1 cellular context compared by ENCODE assay signal in the genomic region with DNA sequence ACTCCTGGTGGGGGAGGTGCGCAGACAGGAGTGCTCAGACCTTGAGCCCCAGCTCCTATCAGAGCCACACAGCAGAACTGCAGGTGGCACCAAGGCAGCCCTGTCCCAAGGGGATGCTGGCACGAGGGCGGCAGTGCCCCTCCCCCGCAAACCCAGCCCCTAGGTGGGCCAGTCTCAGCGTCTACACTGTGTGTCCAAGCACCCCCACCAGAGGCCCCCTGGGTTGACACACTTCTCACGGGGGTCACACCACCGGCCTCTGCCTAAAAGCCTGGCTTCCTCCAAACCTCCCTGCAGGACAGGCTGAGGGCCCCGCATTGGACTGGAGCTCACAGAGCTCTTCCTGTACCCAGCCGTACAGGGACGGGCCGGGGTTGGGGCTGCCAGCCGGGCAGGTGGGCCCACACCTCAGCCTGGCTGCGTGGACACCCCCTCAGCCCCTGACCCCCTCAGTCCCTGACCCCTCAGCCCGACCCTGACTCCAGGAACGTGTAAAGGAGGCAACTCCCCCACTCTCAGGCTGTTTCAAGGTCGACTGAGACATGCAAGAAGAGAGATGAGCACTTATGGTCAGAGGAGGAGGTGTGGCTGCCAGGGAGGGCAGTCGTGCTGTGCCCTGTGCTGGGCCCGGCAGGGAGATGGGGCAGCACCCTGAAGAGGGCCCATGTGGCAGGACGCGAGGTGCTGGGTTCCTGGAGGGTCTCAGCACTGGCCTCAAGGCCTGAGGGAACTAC.
TF ChIP-seq lines count a peak whose summit lies in the region.

No MANE protein-coding gene starts in this region.

TF ChIP-seq in HepG2, 621 proteins besides CTCF, POLR2A, EP300 and RAD21 (continued from another document and continues in another):
- TF ChIP-seq, protein P1, sequence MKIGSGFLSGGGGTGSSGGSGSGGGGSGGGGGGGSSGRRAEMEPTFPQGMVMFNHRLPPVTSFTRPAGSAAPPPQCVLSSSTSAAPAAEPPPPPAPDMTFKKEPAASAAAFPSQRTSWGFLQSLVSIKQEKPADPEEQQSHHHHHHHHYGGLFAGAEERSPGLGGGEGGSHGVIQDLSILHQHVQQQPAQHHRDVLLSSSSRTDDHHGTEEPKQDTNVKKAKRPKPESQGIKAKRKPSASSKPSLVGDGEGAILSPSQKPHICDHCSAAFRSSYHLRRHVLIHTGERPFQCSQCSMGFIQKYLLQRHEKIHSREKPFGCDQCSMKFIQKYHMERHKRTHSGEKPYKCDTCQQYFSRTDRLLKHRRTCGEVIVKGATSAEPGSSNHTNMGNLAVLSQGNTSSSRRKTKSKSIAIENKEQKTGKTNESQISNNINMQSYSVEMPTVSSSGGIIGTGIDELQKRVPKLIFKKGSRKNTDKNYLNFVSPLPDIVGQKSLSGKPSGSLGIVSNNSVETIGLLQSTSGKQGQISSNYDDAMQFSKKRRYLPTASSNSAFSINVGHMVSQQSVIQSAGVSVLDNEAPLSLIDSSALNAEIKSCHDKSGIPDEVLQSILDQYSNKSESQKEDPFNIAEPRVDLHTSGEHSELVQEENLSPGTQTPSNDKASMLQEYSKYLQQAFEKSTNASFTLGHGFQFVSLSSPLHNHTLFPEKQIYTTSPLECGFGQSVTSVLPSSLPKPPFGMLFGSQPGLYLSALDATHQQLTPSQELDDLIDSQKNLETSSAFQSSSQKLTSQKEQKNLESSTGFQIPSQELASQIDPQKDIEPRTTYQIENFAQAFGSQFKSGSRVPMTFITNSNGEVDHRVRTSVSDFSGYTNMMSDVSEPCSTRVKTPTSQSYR (CRISPR knock-in tag; IDR thresholded peaks at IDR 0.05; ENCODE audit: borderline replicate concordance), result peak; percentile 93
- TF ChIP-seq SIX4 (CRISPR knock-in tag; IDR thresholded peaks at IDR 0.05), result no peak
- no peak for TF ChIP-seq ISL2 (CRISPR knock-in tag; IDR thresholded peaks at IDR 0.05)
- no peak for TF ChIP-seq RBFOX2 (IDR thresholded peaks at IDR 0.05; ENCODE audit: low read depth, low read length)
- TF ChIP-seq NFKB2 (CRISPR knock-in tag; IDR thresholded peaks at IDR 0.05; ENCODE audit: borderline replicate concordance), result no peak
- TF ChIP-seq SNAPC2 (CRISPR knock-in tag; IDR thresholded peaks at IDR 0.05), result no peak
- TF ChIP-seq, protein P2, sequence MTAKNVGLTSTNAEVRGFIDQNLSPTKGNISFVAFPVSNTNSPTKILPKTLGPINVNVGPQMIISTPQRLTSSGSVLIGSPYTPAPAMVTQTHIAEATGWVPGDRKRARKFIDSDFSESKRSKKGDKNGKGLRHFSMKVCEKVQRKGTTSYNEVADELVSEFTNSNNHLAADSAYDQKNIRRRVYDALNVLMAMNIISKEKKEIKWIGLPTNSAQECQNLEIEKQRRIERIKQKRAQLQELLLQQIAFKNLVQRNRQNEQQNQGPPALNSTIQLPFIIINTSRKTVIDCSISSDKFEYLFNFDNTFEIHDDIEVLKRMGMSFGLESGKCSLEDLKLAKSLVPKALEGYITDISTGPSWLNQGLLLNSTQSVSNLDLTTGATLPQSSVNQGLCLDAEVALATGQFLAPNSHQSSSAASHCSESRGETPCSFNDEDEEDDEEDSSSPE (CRISPR knock-in tag; IDR thresholded peaks at IDR 0.05), result no peak
- TF ChIP-seq RBAK (CRISPR knock-in tag; IDR thresholded peaks at IDR 0.05), result no peak
- TF ChIP-seq NR2C2 (CRISPR knock-in tag; IDR thresholded peaks at IDR 0.05; ENCODE audit: borderline replicate concordance), result no peak
- TF ChIP-seq, protein P3, sequence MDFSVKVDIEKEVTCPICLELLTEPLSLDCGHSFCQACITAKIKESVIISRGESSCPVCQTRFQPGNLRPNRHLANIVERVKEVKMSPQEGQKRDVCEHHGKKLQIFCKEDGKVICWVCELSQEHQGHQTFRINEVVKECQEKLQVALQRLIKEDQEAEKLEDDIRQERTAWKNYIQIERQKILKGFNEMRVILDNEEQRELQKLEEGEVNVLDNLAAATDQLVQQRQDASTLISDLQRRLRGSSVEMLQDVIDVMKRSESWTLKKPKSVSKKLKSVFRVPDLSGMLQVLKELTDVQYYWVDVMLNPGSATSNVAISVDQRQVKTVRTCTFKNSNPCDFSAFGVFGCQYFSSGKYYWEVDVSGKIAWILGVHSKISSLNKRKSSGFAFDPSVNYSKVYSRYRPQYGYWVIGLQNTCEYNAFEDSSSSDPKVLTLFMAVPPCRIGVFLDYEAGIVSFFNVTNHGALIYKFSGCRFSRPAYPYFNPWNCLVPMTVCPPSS (IDR thresholded peaks at IDR 0.05), result no peak
- no peak for TF ChIP-seq HDAC2 (CRISPR knock-in tag; IDR thresholded peaks at IDR 0.05)
- TF ChIP-seq ARNT (IDR thresholded peaks at IDR 0.05), result no peak
- TF ChIP-seq U2AF1 (optimal IDR thresholded peaks at IDR 0.05; ENCODE audit: low read depth, low read length), result no peak
- no peak for TF ChIP-seq DNMT3B (CRISPR knock-in tag; conservative IDR thresholded peaks at IDR 0.05)
- TF ChIP-seq MEF2D (CRISPR knock-in tag; IDR thresholded peaks at IDR 0.05), result no peak
- no peak; the same call in 1 of the 2 replicates for TF ChIP-seq ZBTB7B (CRISPR knock-in tag; IDR thresholded peaks at IDR 0.05)
- TF ChIP-seq PRDM4 (CRISPR knock-in tag; IDR thresholded peaks at IDR 0.05; ENCODE audit: borderline replicate concordance), result no peak
- TF ChIP-seq ZSCAN30 (CRISPR knock-in tag; IDR thresholded peaks at IDR 0.05), result no peak
- TF ChIP-seq, protein P4, sequence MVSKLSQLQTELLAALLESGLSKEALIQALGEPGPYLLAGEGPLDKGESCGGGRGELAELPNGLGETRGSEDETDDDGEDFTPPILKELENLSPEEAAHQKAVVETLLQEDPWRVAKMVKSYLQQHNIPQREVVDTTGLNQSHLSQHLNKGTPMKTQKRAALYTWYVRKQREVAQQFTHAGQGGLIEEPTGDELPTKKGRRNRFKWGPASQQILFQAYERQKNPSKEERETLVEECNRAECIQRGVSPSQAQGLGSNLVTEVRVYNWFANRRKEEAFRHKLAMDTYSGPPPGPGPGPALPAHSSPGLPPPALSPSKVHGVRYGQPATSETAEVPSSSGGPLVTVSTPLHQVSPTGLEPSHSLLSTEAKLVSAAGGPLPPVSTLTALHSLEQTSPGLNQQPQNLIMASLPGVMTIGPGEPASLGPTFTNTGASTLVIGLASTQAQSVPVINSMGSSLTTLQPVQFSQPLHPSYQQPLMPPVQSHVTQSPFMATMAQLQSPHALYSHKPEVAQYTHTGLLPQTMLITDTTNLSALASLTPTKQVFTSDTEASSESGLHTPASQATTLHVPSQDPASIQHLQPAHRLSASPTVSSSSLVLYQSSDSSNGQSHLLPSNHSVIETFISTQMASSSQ (IDR thresholded peaks at IDR 0.05; ENCODE audit: low read depth), result no peak
- TF ChIP-seq, protein P4 (CRISPR knock-in tag; IDR thresholded peaks at IDR 0.05; ENCODE audit: borderline replicate concordance), result no peak; the same call in 1 of the 2 replicates
- no peak for TF ChIP-seq ZNF569 (CRISPR knock-in tag; IDR thresholded peaks at IDR 0.05; ENCODE audit: borderline replicate concordance)
- TF ChIP-seq, protein P5, sequence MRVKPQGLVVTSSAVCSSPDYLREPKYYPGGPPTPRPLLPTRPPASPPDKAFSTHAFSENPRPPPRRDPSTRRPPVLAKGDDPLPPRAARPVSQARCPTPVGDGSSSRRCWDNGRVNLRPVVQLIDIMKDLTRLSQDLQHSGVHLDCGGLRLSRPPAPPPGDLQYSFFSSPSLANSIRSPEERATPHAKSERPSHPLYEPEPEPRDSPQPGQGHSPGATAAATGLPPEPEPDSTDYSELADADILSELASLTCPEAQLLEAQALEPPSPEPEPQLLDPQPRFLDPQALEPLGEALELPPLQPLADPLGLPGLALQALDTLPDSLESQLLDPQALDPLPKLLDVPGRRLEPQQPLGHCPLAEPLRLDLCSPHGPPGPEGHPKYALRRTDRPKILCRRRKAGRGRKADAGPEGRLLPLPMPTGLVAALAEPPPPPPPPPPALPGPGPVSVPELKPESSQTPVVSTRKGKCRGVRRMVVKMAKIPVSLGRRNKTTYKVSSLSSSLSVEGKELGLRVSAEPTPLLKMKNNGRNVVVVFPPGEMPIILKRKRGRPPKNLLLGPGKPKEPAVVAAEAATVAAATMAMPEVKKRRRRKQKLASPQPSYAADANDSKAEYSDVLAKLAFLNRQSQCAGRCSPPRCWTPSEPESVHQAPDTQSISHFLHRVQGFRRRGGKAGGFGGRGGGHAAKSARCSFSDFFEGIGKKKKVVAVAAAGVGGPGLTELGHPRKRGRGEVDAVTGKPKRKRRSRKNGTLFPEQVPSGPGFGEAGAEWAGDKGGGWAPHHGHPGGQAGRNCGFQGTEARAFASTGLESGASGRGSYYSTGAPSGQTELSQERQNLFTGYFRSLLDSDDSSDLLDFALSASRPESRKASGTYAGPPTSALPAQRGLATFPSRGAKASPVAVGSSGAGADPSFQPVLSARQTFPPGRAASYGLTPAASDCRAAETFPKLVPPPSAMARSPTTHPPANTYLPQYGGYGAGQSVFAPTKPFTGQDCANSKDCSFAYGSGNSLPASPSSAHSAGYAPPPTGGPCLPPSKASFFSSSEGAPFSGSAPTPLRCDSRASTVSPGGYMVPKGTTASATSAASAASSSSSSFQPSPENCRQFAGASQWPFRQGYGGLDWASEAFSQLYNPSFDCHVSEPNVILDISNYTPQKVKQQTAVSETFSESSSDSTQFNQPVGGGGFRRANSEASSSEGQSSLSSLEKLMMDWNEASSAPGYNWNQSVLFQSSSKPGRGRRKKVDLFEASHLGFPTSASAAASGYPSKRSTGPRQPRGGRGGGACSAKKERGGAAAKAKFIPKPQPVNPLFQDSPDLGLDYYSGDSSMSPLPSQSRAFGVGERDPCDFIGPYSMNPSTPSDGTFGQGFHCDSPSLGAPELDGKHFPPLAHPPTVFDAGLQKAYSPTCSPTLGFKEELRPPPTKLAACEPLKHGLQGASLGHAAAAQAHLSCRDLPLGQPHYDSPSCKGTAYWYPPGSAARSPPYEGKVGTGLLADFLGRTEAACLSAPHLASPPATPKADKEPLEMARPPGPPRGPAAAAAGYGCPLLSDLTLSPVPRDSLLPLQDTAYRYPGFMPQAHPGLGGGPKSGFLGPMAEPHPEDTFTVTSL (CRISPR knock-in tag; IDR thresholded peaks at IDR 0.05; ENCODE audit: borderline replicate concordance), result no peak
- TF ChIP-seq SNAPC5 (CRISPR knock-in tag; IDR thresholded peaks at IDR 0.05; ENCODE audit: borderline replicate concordance), result no peak
- no peak for TF ChIP-seq ZNF282 (IDR thresholded peaks at IDR 0.05; ENCODE audit: partially characterized antibody)
- TF ChIP-seq BRF2 (CRISPR knock-in tag; IDR thresholded peaks at IDR 0.05), result no peak
- no peak for TF ChIP-seq TP53 (CRISPR knock-in tag; conservative IDR thresholded peaks at IDR 0.05)
- TF ChIP-seq NONO (IDR thresholded peaks at IDR 0.05), result no peak
- TF ChIP-seq NONO (CRISPR knock-in tag; conservative IDR thresholded peaks at IDR 0.05), result no peak
- TF ChIP-seq, protein P6, sequence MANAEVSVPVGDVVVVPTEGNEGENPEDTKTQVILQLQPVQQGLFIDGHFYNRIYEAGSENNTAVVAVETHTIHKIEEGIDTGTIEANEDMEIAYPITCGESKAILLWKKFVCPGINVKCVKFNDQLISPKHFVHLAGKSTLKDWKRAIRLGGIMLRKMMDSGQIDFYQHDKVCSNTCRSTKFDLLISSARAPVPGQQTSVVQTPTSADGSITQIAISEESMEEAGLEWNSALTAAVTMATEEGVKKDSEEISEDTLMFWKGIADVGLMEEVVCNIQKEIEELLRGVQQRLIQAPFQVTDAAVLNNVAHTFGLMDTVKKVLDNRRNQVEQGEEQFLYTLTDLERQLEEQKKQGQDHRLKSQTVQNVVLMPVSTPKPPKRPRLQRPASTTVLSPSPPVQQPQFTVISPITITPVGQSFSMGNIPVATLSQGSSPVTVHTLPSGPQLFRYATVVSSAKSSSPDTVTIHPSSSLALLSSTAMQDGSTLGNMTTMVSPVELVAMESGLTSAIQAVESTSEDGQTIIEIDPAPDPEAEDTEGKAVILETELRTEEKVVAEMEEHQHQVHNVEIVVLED (CRISPR knock-in tag; IDR thresholded peaks at IDR 0.05; ENCODE audit: borderline replicate concordance), result no peak
- no peak for TF ChIP-seq KLF9 (CRISPR knock-in tag; IDR thresholded peaks at IDR 0.05; ENCODE audit: low read depth)
